ENCODE assay signal across 21 cellular contexts in genomic region chr11:62139526-62140301, GRCh38. TPM values are rescaled to one million over a fixed set of nuclear protein-coding genes. Genes with fewer than 3 reads are reported as not detected.
A peak's percentile ranks its signal among the peaks of the same experiment; 100 is the strongest.
DNase-seq lines count a peak whose midpoint lies in the region; ATAC-seq and TF ChIP-seq lines count a peak whose summit lies in the region.
"Had no signal": no experiment of that assay in that cellular context is flagged by ENCODE, and none has a peak within 500 bp of the region (broad histone marks: within the 10 kb centered on the region; RNA-seq: fewer than 3 reads in every experiment).

No MANE protein-coding gene starts in this region.

- peaks cover 0 to 58% (median 0%) of the 10 kb centered on the region in 3 donors for H3K36me3 ChIP-seq in Peyer's patch

- H3K4me1 Mint-ChIP-seq in activated CD8-positive, alpha-beta memory T cell treated with anti-CD3 and anti-CD28 coated beads, Interleukin-2, amount 10 ng/mL, durations not matched to agents 7 days and 5 days, result peaks cover 6% of the 10 kb centered on the region

- CTCF ChIA-PET in activated CD8-positive, alpha-beta memory T cell treated with anti-CD3 and anti-CD28 coated beads, Interleukin-2, amount 10 ng/mL, durations not matched to agents 7 days and 5 days (lab: Charles Lee), result no interaction called here

- H3K9me3 ChIP-seq in Peyer's patch, result no peaks in the 10 kb centered on the region
- H3K9me3 ChIP-seq: A549, Caco-2 had no signal

- H3K4me3 ChIP-seq in Peyer's patch, result no peak overlapping the region
- H3K4me3 ChIP-seq: A549, GM23248 had no signal

- DNase-seq in activated CD8-positive, alpha-beta memory T cell treated with anti-CD3 and anti-CD28 coated beads, Interleukin-2, amount 10 ng/mL, durations not matched to agents 7 days and 5 days, result peak; percentile 30
- no peak for DNase-seq in activated CD8-positive, alpha-beta memory T cell treated with anti-CD3 and anti-CD28 coated beads, Interleukin-2, amount 50 U/mL, for 4 hours
- DNase-seq in Peyer's patch, result peak in 2 of 3 donors; percentile 9 to 34
- peak; percentile 38 for DNase-seq in left lobe of liver (ENCODE audit: low spot score)
- DNase-seq in stimulated activated CD8-positive, alpha-beta memory T cell treated with anti-CD3 and anti-CD28 coated beads, Interleukin-4, amount 100 ng/mL, for 48 hours, result peak; percentile 15
- no peak for DNase-seq in NAMALWA (ENCODE audit: low spot score)
- no peak for DNase-seq in dedifferentiated amniotic fluid mesenchymal stem cell (ENCODE audit: extremely low spot score)
- DNase-seq: GDM1, GM23248, NCI-H1105 treated with DMSO at 0.1 percent for 48 hours, NCI-H1694 treated with DMSO at 0.1 percent for 48 hours, NCI-H510A treated with DMSO at 0.1 percent for 48 hours, NCI-H82, RPMI8226, SIG-M5 had no signal

- no peak for TF ChIP-seq POLR2A in Peyer's patch (IDR thresholded peaks at IDR 0.05)

- peaks cover 26% of the 10 kb centered on the region for H3K36me3 Mint-ChIP-seq in activated CD8-positive, alpha-beta memory T cell treated with anti-CD3 and anti-CD28 coated beads, Interleukin-2, amount 10 ng/mL, durations not matched to agents 7 days and 5 days

- TF ChIP-seq CTCF in Peyer's patch (IDR thresholded peaks at IDR 0.05), result no peak

- no peak for ATAC-seq in activated CD8-positive, alpha-beta memory T cell treated with anti-CD3 and anti-CD28 coated beads, Interleukin-2, amount 10 ng/mL, durations not matched to agents 7 days and 5 days
- ATAC-seq in left lobe of liver (no peak), HG02885 (IDR thresholded peaks at IDR 0.05; ENCODE audit: poor library complexity, unreplicated experiment) (no peak)
- ATAC-seq: A549, HCT116 had no signal

- H3K27me3 Mint-ChIP-seq in activated CD8-positive, alpha-beta memory T cell treated with anti-CD3 and anti-CD28 coated beads, Interleukin-2, amount 10 ng/mL, durations not matched to agents 7 days and 5 days, result no peaks in the 10 kb centered on the region
- H3K27me3 Mint-ChIP-seq: CD4-positive, alpha-beta T cell had no signal

- H3K4me3 Mint-ChIP-seq in activated CD8-positive, alpha-beta memory T cell treated with anti-CD3 and anti-CD28 coated beads, Interleukin-2, amount 10 ng/mL, durations not matched to agents 7 days and 5 days, result no peak overlapping the region
- H3K4me3 Mint-ChIP-seq: CD4-positive, alpha-beta T cell had no signal

- H3K27ac ChIP-seq in Peyer's patch, result no peak overlapping the region
- H3K27ac ChIP-seq: A549, GM23248 had no signal

- H3K27me3 ChIP-seq in Peyer's patch, result no peaks in the 10 kb centered on the region

- H3K27ac Mint-ChIP-seq in activated CD8-positive, alpha-beta memory T cell treated with anti-CD3 and anti-CD28 coated beads, Interleukin-2, amount 10 ng/mL, durations not matched to agents 7 days and 5 days, result no peak overlapping the region
- H3K27ac Mint-ChIP-seq: CD4-positive, alpha-beta T cell had no signal

- no peaks in the 10 kb centered on the region for H3K4me1 ChIP-seq in Peyer's patch
- H3K4me1 ChIP-seq: A549, Caco-2 had no signal

- H3K9me3 Mint-ChIP-seq in activated CD8-positive, alpha-beta memory T cell treated with anti-CD3 and anti-CD28 coated beads, Interleukin-2, amount 10 ng/mL, durations not matched to agents 7 days and 5 days (ENCODE audit: low read depth), result no peaks in the 10 kb centered on the region
- H3K9me3 Mint-ChIP-seq: CD4-positive, alpha-beta T cell had no signal

RNA-seq across cellular contexts. Expression of gene INCENP, which starts 15.9 kb away (rescaled TPM):
- 100 to 1,000 TPM; 176 to 205 TPM for total RNA-seq in activated CD8-positive, alpha-beta memory T cell treated with anti-CD3 and anti-CD28 coated beads, Interleukin-2, amount 10 ng/mL, durations not matched to agents 7 days and 5 days
- total RNA-seq in Peyer's patch (100 to 1,000 TPM in 1 of 4 donors, 10 to 100 TPM in 3; 21.4 to 120 (median 31.4) TPM), left lobe of liver (7.3 TPM)

RNA-seq across cellular contexts. Expression of gene SCGB1D1, which starts 50.3 kb away (rescaled TPM):
- total RNA-seq in activated CD8-positive, alpha-beta memory T cell treated with anti-CD3 and anti-CD28 coated beads, Interleukin-2, amount 10 ng/mL, durations not matched to agents 7 days and 5 days, result not detected
- total RNA-seq in Peyer's patch (not detected), left lobe of liver (not detected)
- total RNA-seq: Caco-2; CD4-positive, alpha-beta T cell; Daoy; GM23248 had no signal

Comparison
In these comparisons a context has a peak if more than half of its experiments do, and no peak if none do; other contexts are left out.
1. DNase-seq: peak in activated CD8-positive, alpha-beta memory T cell treated with anti-CD3 and anti-CD28 coated beads, Interleukin-2, amount 10 ng/mL, durations not matched to agents 7 days and 5 days (single experiment), Peyer's patch (2 of 3), left lobe of liver (single experiment) and stimulated activated CD8-positive, alpha-beta memory T cell treated with anti-CD3 and anti-CD28 coated beads, Interleukin-4, amount 100 ng/mL, for 48 hours (single experiment); none in activated CD8-positive, alpha-beta memory T cell treated with anti-CD3 and anti-CD28 coated beads, Interleukin-2, amount 50 U/mL, for 4 hours (single experiment), NAMALWA (single experiment) and dedifferentiated amniotic fluid mesenchymal stem cell (single experiment).